Comparison of ENCODE assay signal across 4 cellular contexts in genomic region chr9:103089357-103089756, GRCh38.
TF ChIP-seq lines count a peak whose summit lies in the region.

No MANE protein-coding gene starts in this region.

TF ChIP-seq in HepG2, 621 proteins besides CTCF, POLR2A, EP300 and RAD21:
- TF ChIP-seq JUND (CRISPR knock-in tag; IDR thresholded peaks at IDR 0.05) = no peak
- TF ChIP-seq MAFF (IDR thresholded peaks at IDR 0.05; ENCODE audit: low read depth, low read length) = peak; percentile 57; the same call in 1 of the 2 replicates
- peak; percentile 40 to 82; a peak in 3 of 4 replicates for TF ChIP-seq MAFK (conservative IDR thresholded peaks at IDR 0.05 in 1 of 2, IDR thresholded peaks at IDR 0.05 in 1 of 2; ENCODE audit: low read length in 2 of 2)
TF ChIP-seq in HepG2: peak in this region for 2.

TF ChIP-seq in A549, 52 proteins besides CTCF, POLR2A, EP300 and RAD21:
- TF ChIP-seq MAFK (IDR thresholded peaks at IDR 0.05; ENCODE audit: partially characterized antibody) (peak; percentile 75), JUNB (IDR thresholded peaks at IDR 0.05) (no peak)

TF ChIP-seq in IMR-90, 13 proteins besides CTCF, POLR2A, EP300 and RAD21:
- TF ChIP-seq RFX5 (IDR thresholded peaks at IDR 0.05; ENCODE audit: low read depth, low read length) (no peak), MAFK (IDR thresholded peaks at IDR 0.05; ENCODE audit: low read depth, low read length) (peak; percentile 69)

TF ChIP-seq in K562, 482 proteins besides CTCF, POLR2A, EP300 and RAD21:
- TF ChIP-seq EHMT2 (IDR thresholded peaks at IDR 0.05) (no peak), TBL1XR1 (IDR thresholded peaks at IDR 0.05; ENCODE audit: low read length in 2 of 2) (no peak), ZNF316 (IDR thresholded peaks at IDR 0.05) (peak; percentile 25; the same call in 1 of the 2 replicates), BHLHE40 (IDR thresholded peaks at IDR 0.05; ENCODE audit: low read length) (no peak), ZFP30 (CRISPR knock-in tag; IDR thresholded peaks at IDR 0.05; ENCODE audit: borderline replicate concordance) (no peak), TCFL5 (CRISPR knock-in tag; conservative IDR thresholded peaks at IDR 0.05) (no peak), ZNF431 (CRISPR knock-in tag; IDR thresholded peaks at IDR 0.05) (no peak), DPF2 (IDR thresholded peaks at IDR 0.05) (no peak), MAFK (IDR thresholded peaks at IDR 0.05; ENCODE audit: low read length) (peak; percentile 29; the same call in 1 of the 2 replicates), ZBTB9 (CRISPR knock-in tag; IDR thresholded peaks at IDR 0.05) (no peak)
